In genomic region chr1:143611159-143611558, GRCh38 we compare ENCODE assay signal across 15 cellular contexts.
DNase-seq lines count a peak whose midpoint lies in the region; ATAC-seq and TF ChIP-seq lines count a peak whose summit lies in the region.
"Had no signal": no experiment of that assay in that cellular context is flagged by ENCODE, and none has a peak within 500 bp of the region (broad histone marks: within the 10 kb centered on the region; RNA-seq: fewer than 3 reads in every experiment).

No MANE protein-coding gene starts in this region.

- H3K36me3 ChIP-seq in Karpas-422 (ENCODE audit: insufficient read depth, low read length) (no peaks in the 10 kb centered on the region), ascending aorta (no peaks in the 10 kb centered on the region), WERI-Rb-1 (no peaks in the 10 kb centered on the region)

- TF ChIP-seq CTCF in AG04450 (IDR thresholded peaks at IDR 0.05; ENCODE audit: low read depth, low read length) (0 out of 2 replicates have a peak, but pooled peaks have one; percentile 6), endothelial cell (IDR thresholded peaks at IDR 0.05; ENCODE audit: unreplicated experiment) (peak; percentile 29), ascending aorta (IDR thresholded peaks at IDR 0.05) (no peak), WERI-Rb-1 (IDR thresholded peaks at IDR 0.05; ENCODE audit: low read depth, low read length) (no peak)

- H3K4me3 Mint-ChIP-seq in endothelial cell (ENCODE audit: unreplicated experiment), result no peak overlapping the region
- H3K4me3 Mint-ChIP-seq: CD4-positive, alpha-beta memory T cell; naive thymus-derived CD4-positive, alpha-beta T cell; stimulated activated naive CD8-positive, alpha-beta T cell treated with anti-CD3 and anti-CD28 coated beads, Interleukin-15, amount 100 ng/mL, for 72 hours had no signal

- DNase-seq in AG04450 (ENCODE audit: low read depth, low spot score), result no peak
- DNase-seq in EH (ENCODE audit: low read depth), result peak; percentile 14
- DNase-seq in Karpas-422, result peak; percentile 64
- DNase-seq in endothelial cell (ENCODE audit: low spot score), result peak; percentile 13
- DNase-seq in activated CD4-positive, CD25-positive, alpha-beta regulatory T cell (lab: John Stamatoyannopoulos, UW), result no peak
- no peak for DNase-seq in ascending aorta (ENCODE audit: low spot score in 2 of 2)
- DNase-seq in WERI-Rb-1, result no peak
- DNase-seq: activated naive CD4-positive, alpha-beta T cell; CD4-positive, alpha-beta memory T cell; naive thymus-derived CD4-positive, alpha-beta T cell; NCI-H1105; NCI-H2171 treated with DMSO at 0.1 percent for 48 hours; posterior cingulate gyrus; stimulated activated naive CD8-positive, alpha-beta T cell treated with anti-CD3 and anti-CD28 coated beads, Interleukin-15, amount 100 ng/mL, for 72 hours had no signal

- H3K79me2 ChIP-seq in Karpas-422 (ENCODE audit: low read length), result no peaks in the 10 kb centered on the region

- H3K9me3 Mint-ChIP-seq in endothelial cell (ENCODE audit: unreplicated experiment), result no peaks in the 10 kb centered on the region
- H3K9me3 Mint-ChIP-seq: CD4-positive, alpha-beta memory T cell; stimulated activated naive CD8-positive, alpha-beta T cell treated with anti-CD3 and anti-CD28 coated beads, Interleukin-15, amount 100 ng/mL, for 72 hours had no signal

- POLR2A ChIA-PET in AG04450 (lab: Yijun Ruan, JAX), result no interaction called here

- H2AFZ ChIP-seq in Karpas-422 (ENCODE audit: low read length), result no peak overlapping the region

- no peaks in the 10 kb centered on the region for H3K36me3 Mint-ChIP-seq in endothelial cell (ENCODE audit: low read depth, unreplicated experiment)
- H3K36me3 Mint-ChIP-seq: CD4-positive, alpha-beta memory T cell; naive thymus-derived CD4-positive, alpha-beta T cell had no signal

- no peaks in the 10 kb centered on the region for H3K27me3 ChIP-seq in AG04450 (ENCODE audit: control insufficient read depth, insufficient read depth, low read length)
- H3K27me3 ChIP-seq in Karpas-422 (ENCODE audit: low read length), result no peaks in the 10 kb centered on the region
- no peaks in the 10 kb centered on the region for H3K27me3 ChIP-seq in ascending aorta
- H3K27me3 ChIP-seq in WERI-Rb-1 (ENCODE audit: insufficient read depth, low read depth, severe bottlenecking), result peaks cover 39% of the 10 kb centered on the region

- no peak overlapping the region for H3K4me2 ChIP-seq in Karpas-422 (ENCODE audit: low read depth, low read length, poor library complexity, severe bottlenecking)

- no peaks in the 10 kb centered on the region for H4K20me1 ChIP-seq in Karpas-422 (ENCODE audit: insufficient read depth, low read depth, low read length)

- H3K27ac ChIP-seq in AG04450 (ENCODE audit: low read depth, low read length) (no peak overlapping the region), Karpas-422 (ENCODE audit: low read length) (no peak overlapping the region), ascending aorta (no peak overlapping the region), WERI-Rb-1 (no peak overlapping the region)

- intact Hi-C loops in ascending aorta (cut with DNase I), result no loop called here

- no peaks in the 10 kb centered on the region for H3K9me2 ChIP-seq in Karpas-422 (replicated peaks; ENCODE audit: insufficient read depth, low read length)

- no peak overlapping the region for H3K9ac ChIP-seq in Karpas-422 (ENCODE audit: low read length)

- no peak for ATAC-seq in GM18519 (IDR thresholded peaks at IDR 0.05; ENCODE audit: low FRiP score, unreplicated experiment)
- ATAC-seq: naive thymus-derived CD4-positive, alpha-beta T cell; stimulated activated naive CD8-positive, alpha-beta T cell treated with anti-CD3 and anti-CD28 coated beads, Interleukin-15, amount 100 ng/mL, for 72 hours had no signal

- H3K4me3 ChIP-seq in AG04450 (ENCODE audit: low read depth, low read length), result no peak overlapping the region
- no peak overlapping the region for H3K4me3 ChIP-seq in Karpas-422 (ENCODE audit: low read length)
- H3K4me3 ChIP-seq in ascending aorta, result no peak overlapping the region
- no peak overlapping the region for H3K4me3 ChIP-seq in WERI-Rb-1 (ENCODE audit: low read depth, low read length)

- H3K27ac Mint-ChIP-seq in endothelial cell (ENCODE audit: unreplicated experiment), result no peak overlapping the region
- H3K27ac Mint-ChIP-seq: CD4-positive, alpha-beta memory T cell; naive thymus-derived CD4-positive, alpha-beta T cell; stimulated activated naive CD8-positive, alpha-beta T cell treated with anti-CD3 and anti-CD28 coated beads, Interleukin-15, amount 100 ng/mL, for 72 hours had no signal

- H3K9me3 ChIP-seq in AG04450 (ENCODE audit: control insufficient read depth, insufficient read depth, low read length), result peaks cover 5% of the 10 kb centered on the region; the same call in 1 of the 2 replicates
- no peaks in the 10 kb centered on the region for H3K9me3 ChIP-seq in Karpas-422 (ENCODE audit: low read length)
- no peaks in the 10 kb centered on the region for H3K9me3 ChIP-seq in ascending aorta
- H3K9me3 ChIP-seq in WERI-Rb-1 (ENCODE audit: severe bottlenecking), result no peaks in the 10 kb centered on the region

- H3K4me1 ChIP-seq in Karpas-422 (ENCODE audit: low read length) (no peaks in the 10 kb centered on the region), ascending aorta (no peaks in the 10 kb centered on the region)

- H3K27me3 Mint-ChIP-seq in endothelial cell (ENCODE audit: unreplicated experiment), result no peaks in the 10 kb centered on the region

- H3K4me1 Mint-ChIP-seq in endothelial cell (ENCODE audit: unreplicated experiment), result no peaks in the 10 kb centered on the region
- H3K4me1 Mint-ChIP-seq: CD4-positive, alpha-beta memory T cell; naive thymus-derived CD4-positive, alpha-beta T cell; stimulated activated naive CD8-positive, alpha-beta T cell treated with anti-CD3 and anti-CD28 coated beads, Interleukin-15, amount 100 ng/mL, for 72 hours had no signal

- CTCF ChIA-PET in AG04450 (lab: Charles Lee), result no interaction called here

Comparison
In these comparisons a context has a peak if more than half of its experiments do, and no peak if none do; other contexts are left out.
1. DNase-seq: peak in EH (single experiment), Karpas-422 (single experiment) and endothelial cell (single experiment); none in AG04450 (single experiment), activated CD4-positive, CD25-positive, alpha-beta regulatory T cell (0 of 4), ascending aorta (0 of 2) and WERI-Rb-1 (single experiment).
2. CTCF ChIP-seq: peak in AG04450 (single experiment) and endothelial cell (single experiment); none in ascending aorta (0 of 3) and WERI-Rb-1 (single experiment).